19 cellular contexts compared by ENCODE assay signal in genomic region chr17:44915321-44915726, GRCh38. TPM values are rescaled to one million over a fixed set of nuclear protein-coding genes. Genes with fewer than 3 reads are reported as not detected.
DNase-seq lines count a peak whose midpoint lies in the region; ATAC-seq and TF ChIP-seq lines count a peak whose summit lies in the region.
"Had no signal": no experiment of that assay in that cellular context is flagged by ENCODE, and none has a peak within 500 bp of the region (broad histone marks: within the 10 kb centered on the region; RNA-seq: fewer than 3 reads in every experiment).

GFAP (minus strand) TSS chr17:44915500; CDS start chr17:44915486, 14 bp downstream.

- H3K9me3 ChIP-seq in HEK293 (ENCODE audit: control insufficient read depth, insufficient read depth, low read depth, low read length) (no peaks in the 10 kb centered on the region), muscle layer of colon (ENCODE audit: low read length) (no peaks in the 10 kb centered on the region), subcutaneous abdominal adipose tissue (ENCODE audit: control insufficient read depth in 5 of 5, low read length in 5 of 5) (no peaks in the 10 kb centered on the region), mucosa of descending colon (no peaks in the 10 kb centered on the region)
- H3K9me3 ChIP-seq: Peyer's patch had no signal

- H3K4me3 Mint-ChIP-seq in chondrocyte (ENCODE audit: unreplicated experiment), result no peak within 1 kb of the TSS
- H3K4me3 Mint-ChIP-seq in activated naive CD4-positive, alpha-beta T cell treated with anti-CD3 and anti-CD28 coated beads for 36 hours, result no peak within 1 kb of the TSS
- H3K4me3 Mint-ChIP-seq: activated CD4-positive, alpha-beta T cell treated with anti-CD3 and anti-CD28 coated beads for 36 hours; B cell; HFFc6; natural killer cell; T-helper 17 cell had no signal

- no peaks in the 10 kb centered on the region; the same call in 1 of the 2 replicates for H3K4me1 ChIP-seq in HEK293 (ENCODE audit: control insufficient read depth, insufficient read depth, low read length)
- peaks cover 14% of the 10 kb centered on the region for H3K4me1 ChIP-seq in muscle layer of colon (ENCODE audit: insufficient read depth, low read length)
- H3K4me1 ChIP-seq in subcutaneous abdominal adipose tissue (ENCODE audit: control insufficient read depth in 5 of 5, insufficient read depth in 5 of 5, low read length in 5 of 5), result peaks cover 2 to 49% (median 38%) of the 10 kb centered on the region in 5 donors
- H3K4me1 ChIP-seq in mucosa of descending colon (ENCODE audit: low read depth), result peaks cover 6% of the 10 kb centered on the region

- no peak for ATAC-seq in mucosa of descending colon
- ATAC-seq in GM18868 (IDR thresholded peaks at IDR 0.05; ENCODE audit: unreplicated experiment), result no peak
- ATAC-seq: activated CD4-positive, alpha-beta T cell treated with anti-CD3 and anti-CD28 coated beads for 36 hours; natural killer cell; T-helper 17 cell had no signal

- no peak for TF ChIP-seq CTCF in HEK293 (tag by site-specific recombination; IDR thresholded peaks at IDR 0.05)
- TF ChIP-seq CTCF in chondrocyte (IDR thresholded peaks at IDR 0.05), result no peak
- no peak for TF ChIP-seq CTCF in mucosa of descending colon (IDR thresholded peaks at IDR 0.05)

- POLR2A ChIA-PET in HEK293 (lab: Yijun Ruan, JAX), result interaction anchor here (0.7 kb wide), 1 partner anchor 17 kb away, joined by 3 read pairs; no protein-coding TSS in a partner anchor

- DNase-seq in chondrocyte (ENCODE audit: low spot score) (peak; percentile 72), mucosa of descending colon (no peak)
- DNase-seq in activated naive CD4-positive, alpha-beta T cell treated with anti-CD3 and anti-CD28 coated beads for 36 hours, result no peak
- DNase-seq in activated T-cell treated with anti-CD3 and anti-CD28 coated beads, Interleukin-2, amount 50 U/mL, for 48 hours, result no peak
- DNase-seq: activated CD4-positive, alpha-beta T cell treated with anti-CD3 and anti-CD28 coated beads for 36 hours; activated T-cell treated with anti-CD3 and anti-CD28 coated beads, Interleukin-2, amount 50 U/mL, for 1 hour; DMS53; HFFc6; natural killer cell; NCI-H1694; NCI-H524 treated with DMSO at 0.1 percent for 48 hours; T-helper 17 cell had no signal

- H3K4me3 ChIP-seq in HEK293 (ENCODE audit: low read depth, low read length) (no peak within 1 kb of the TSS), muscle layer of colon (ENCODE audit: low read depth in 1 of 2, low read length in 2 of 2) (no peak within 1 kb of the TSS), subcutaneous abdominal adipose tissue (ENCODE audit: low read depth in 1 of 5, low read length in 5 of 5) (no peak within 1 kb of the TSS), mucosa of descending colon (no peak within 1 kb of the TSS)
- H3K4me3 ChIP-seq: Peyer's patch, smooth muscle cell had no signal

- no peak within 1 kb of the TSS for H3K27ac ChIP-seq in HEK293 (ENCODE audit: extremely low read depth, low read depth, low read length)
- H3K27ac ChIP-seq in muscle layer of colon (ENCODE audit: low read depth, low read length), result peak within 1 kb of the TSS; percentile 70
- peak within 1 kb of the TSS; percentile 44 for H3K27ac ChIP-seq in subcutaneous abdominal adipose tissue (ENCODE audit: low read depth, low read length)

- H3K36me3 ChIP-seq in HEK293 (ENCODE audit: control insufficient read depth in 2 of 2, insufficient read depth in 1 of 2, low read length in 2 of 2) (no peaks in the 10 kb centered on the region), muscle layer of colon (ENCODE audit: insufficient read depth, low read length) (no peaks in the 10 kb centered on the region), subcutaneous abdominal adipose tissue (ENCODE audit: control insufficient read depth in 5 of 5, insufficient read depth in 5 of 5, low read length in 5 of 5) (no peaks in the 10 kb centered on the region), mucosa of descending colon (ENCODE audit: low read depth) (no peaks in the 10 kb centered on the region)
- H3K36me3 ChIP-seq: Peyer's patch had no signal

- H3K36me3 Mint-ChIP-seq in chondrocyte (ENCODE audit: low read depth), result no peaks in the 10 kb centered on the region
- no peaks in the 10 kb centered on the region for H3K36me3 Mint-ChIP-seq in activated naive CD4-positive, alpha-beta T cell treated with anti-CD3 and anti-CD28 coated beads for 36 hours (ENCODE audit: low read depth)
- H3K36me3 Mint-ChIP-seq: natural killer cell had no signal

- H3K9ac ChIP-seq in muscle layer of colon (ENCODE audit: low read length) (no peak within 1 kb of the TSS), subcutaneous abdominal adipose tissue (ENCODE audit: low read length in 5 of 5) (peak within 1 kb of the TSS in 3 of 5 donors; percentile 15 to 65 (median 34))

- peaks cover 39% of the 10 kb centered on the region for H3K4me1 Mint-ChIP-seq in chondrocyte (ENCODE audit: low read depth)
- H3K4me1 Mint-ChIP-seq in activated naive CD4-positive, alpha-beta T cell treated with anti-CD3 and anti-CD28 coated beads for 36 hours (ENCODE audit: low read depth), result peaks cover 3% of the 10 kb centered on the region
- H3K4me1 Mint-ChIP-seq: activated CD4-positive, alpha-beta T cell treated with anti-CD3 and anti-CD28 coated beads for 36 hours had no signal

- peak within 1 kb of the TSS; percentile 86 for H3K27ac Mint-ChIP-seq in chondrocyte (ENCODE audit: unreplicated experiment)
- no peak within 1 kb of the TSS for H3K27ac Mint-ChIP-seq in activated naive CD4-positive, alpha-beta T cell treated with anti-CD3 and anti-CD28 coated beads for 36 hours
- H3K27ac Mint-ChIP-seq: activated CD4-positive, alpha-beta T cell treated with anti-CD3 and anti-CD28 coated beads for 36 hours; B cell; HFFc6; natural killer cell; T-helper 17 cell had no signal

- no peaks in the 10 kb centered on the region for H3K9me3 Mint-ChIP-seq in chondrocyte (ENCODE audit: low read depth)
- H3K9me3 Mint-ChIP-seq in activated naive CD4-positive, alpha-beta T cell treated with anti-CD3 and anti-CD28 coated beads for 36 hours, result no peaks in the 10 kb centered on the region
- H3K9me3 Mint-ChIP-seq: HFFc6, natural killer cell had no signal

- intact Hi-C loops in mucosa of descending colon (cut with DNase I, micrococcal nuclease), result no loop called here
- intact Hi-C loops in activated naive CD4-positive, alpha-beta T cell treated with anti-CD3 and anti-CD28 coated beads for 36 hours (cut with micrococcal nuclease), result no loop called here

- no peaks in the 10 kb centered on the region for H3K27me3 Mint-ChIP-seq in chondrocyte (ENCODE audit: low read depth)
- H3K27me3 Mint-ChIP-seq in activated naive CD4-positive, alpha-beta T cell treated with anti-CD3 and anti-CD28 coated beads for 36 hours (ENCODE audit: low read depth), result peaks cover 25% of the 10 kb centered on the region

- CTCF ChIA-PET in HEK293 (lab: Yijun Ruan, JAX), result interaction anchor here (0.5 to 1.5 kb wide), 4 partner anchors 12 to 183 kb away, joined by 3 to 6 read pairs (median 3); a partner anchor contains a TSS
- CTCF ChIA-PET in activated naive CD4-positive, alpha-beta T cell treated with anti-CD3 and anti-CD28 coated beads for 36 hours (lab: Charles Lee), result interaction anchor here (0.8 to 1.3 kb wide), 3 partner anchors 99 to 106 kb away, joined by 3 to 4 read pairs (median 3); no protein-coding TSS in a partner anchor

- peaks cover 0 to 13% of the 10 kb centered on the region in 2 donors for H3K27me3 ChIP-seq in muscle layer of colon (ENCODE audit: control insufficient read depth in 1 of 2, insufficient read depth in 2 of 2, low read length in 2 of 2)
- H3K27me3 ChIP-seq in subcutaneous abdominal adipose tissue (ENCODE audit: control insufficient read depth in 5 of 5, insufficient read depth in 4 of 5, low read length in 5 of 5), result peaks cover 0 to 17% (median 7%) of the 10 kb centered on the region in 5 donors
- H3K27me3 ChIP-seq: Peyer's patch had no signal

TF ChIP-seq in HEK293, 187 proteins besides CTCF, POLR2A, EP300 and RAD21:
- TF ChIP-seq HIC1 (tag by site-specific recombination; IDR thresholded peaks at IDR 0.05), result 0 out of 2 replicates have a peak, but pooled peaks have one; percentile 31
- TF ChIP-seq ZNF747 (tag by site-specific recombination; IDR thresholded peaks at IDR 0.05), result no peak

RNA-seq across cellular contexts. Expression of gene GFAP, which starts in this region (rescaled TPM):
- total RNA-seq in chondrocyte (0.55 to 1.0 TPM in 2 of 3 replicates, not detected in the other), mucosa of descending colon (under 1 TPM in 2 of 3 donors, not detected in 1; 0.23 to 0.47 TPM)
- total RNA-seq in activated naive CD4-positive, alpha-beta T cell treated with anti-CD3 and anti-CD28 coated beads for 36 hours, result not detected
- total RNA-seq: activated CD4-positive, alpha-beta T cell treated with anti-CD3 and anti-CD28 coated beads for 36 hours; B cell; HFFc6; natural killer cell; Peyer's patch had no signal
